Comparison of ENCODE assay signal across 2 cellular contexts in the genomic region with DNA sequence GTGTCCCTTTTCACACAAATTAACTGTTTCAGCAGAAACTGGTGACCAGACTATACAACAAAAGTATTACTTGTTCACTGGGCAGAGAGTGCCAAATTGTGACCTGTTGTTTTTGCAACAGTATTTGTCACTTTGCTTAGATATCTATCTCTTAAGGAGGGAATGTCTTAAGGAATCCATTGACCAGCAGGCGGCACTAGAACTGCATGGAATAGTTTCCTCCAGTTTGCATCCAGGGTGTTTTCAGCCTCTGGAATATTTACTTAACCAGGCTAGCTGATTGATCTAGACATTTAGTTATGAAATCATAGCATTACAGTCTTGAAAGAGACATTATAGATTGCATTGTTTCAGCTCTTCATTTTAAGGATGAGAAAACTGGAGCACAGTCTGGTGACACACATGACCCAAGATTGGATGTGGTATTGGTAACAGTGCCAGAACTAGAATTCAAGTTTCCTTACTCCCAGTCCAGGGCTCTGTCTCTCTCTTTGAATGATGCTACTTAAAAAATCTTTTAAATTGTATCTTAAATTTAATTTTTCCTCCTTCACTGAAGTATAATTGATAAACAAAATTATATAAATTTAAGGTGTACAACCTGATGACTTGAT.
A peak's percentile ranks its signal among the peaks of the same experiment; 100 is the strongest.
TF ChIP-seq lines count a peak whose summit lies in the region.

No MANE protein-coding gene starts in this region.

TF ChIP-seq in A549, 52 proteins besides CTCF, POLR2A, EP300 and RAD21:
- TF ChIP-seq CBX8 (IDR thresholded peaks at IDR 0.05) (no peak), EHF (CRISPR knock-in tag; IDR thresholded peaks at IDR 0.05) (no peak), SMC3 (IDR thresholded peaks at IDR 0.05) (peak; percentile 98)

TF ChIP-seq in GM12878, 131 proteins besides CTCF, POLR2A, EP300 and RAD21:
- TF ChIP-seq SMC3 (IDR thresholded peaks at IDR 0.05; ENCODE audit: borderline replicate concordance, low read length): peak; percentile 64; the same call in 1 of the 2 replicates
- TF ChIP-seq NR2F1 (conservative IDR thresholded peaks at IDR 0.05): no peak
